33 cellular contexts compared by ENCODE assay signal in the genomic region with DNA sequence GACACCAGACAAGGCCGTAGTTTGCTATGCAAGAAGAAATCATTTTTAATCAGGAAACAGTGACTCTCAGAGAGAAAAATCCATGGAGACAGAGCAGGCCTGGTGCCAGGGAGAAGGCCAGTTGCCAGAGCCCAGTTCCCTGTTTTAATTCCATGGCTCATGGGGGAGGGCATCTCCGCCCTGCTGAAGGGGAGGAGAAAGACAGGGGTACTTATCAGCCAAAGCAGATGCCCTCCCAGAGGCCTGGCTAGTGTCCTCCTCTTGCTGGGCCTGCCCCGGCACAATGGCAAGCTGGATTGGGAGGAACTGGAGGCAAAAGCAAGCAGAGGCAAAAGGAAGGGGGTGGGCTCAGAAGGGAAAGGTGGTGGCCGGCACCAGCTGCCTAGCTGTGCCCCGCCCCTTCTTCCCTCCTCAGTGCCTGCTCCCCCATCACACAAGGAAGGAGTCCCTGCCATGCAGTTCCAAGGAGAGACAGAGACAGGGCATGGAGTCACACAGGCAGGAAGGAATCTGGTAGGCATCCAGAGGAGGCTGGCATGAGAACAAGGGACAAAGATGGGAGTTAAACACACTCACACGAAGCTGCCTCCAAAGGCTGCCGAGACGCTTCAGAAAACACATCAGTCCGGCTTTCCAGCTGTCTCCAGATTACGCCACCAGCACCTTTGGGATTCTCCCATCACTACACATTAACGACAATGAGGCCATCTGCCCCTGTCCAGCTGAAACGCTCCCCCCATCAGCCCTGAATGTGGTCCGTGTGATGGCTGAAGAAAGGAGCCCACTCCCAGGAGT.
DNase-seq lines count a peak whose midpoint lies in the region; ATAC-seq and TF ChIP-seq lines count a peak whose summit lies in the region.
"Had no signal": no experiment of that assay in that cellular context is flagged by ENCODE, and none has a peak within 500 bp of the region (broad histone marks: within the 10 kb centered on the region; RNA-seq: fewer than 3 reads in every experiment).

No MANE protein-coding gene starts in this region.

- no peaks in the 10 kb centered on the region for H4K20me1 ChIP-seq in SK-N-SH (ENCODE audit: insufficient read depth)

- H3K9ac ChIP-seq in SK-N-SH, result no peak overlapping the region

- no peaks in the 10 kb centered on the region for H3K36me3 ChIP-seq in SK-N-SH (replicated peaks in 1 of 2; ENCODE audit: control insufficient read depth in 1 of 2, insufficient read depth in 2 of 2, low read length in 1 of 2)
- H3K36me3 ChIP-seq: breast epithelium, colonic mucosa, sigmoid colon, tibial nerve had no signal

- intact Hi-C loops in left ventricle myocardium superior (cut with micrococcal nuclease) (no loop called here), Right ventricle myocardium superior (cut with DNase I) (no loop called here)

- TF ChIP-seq EP300 in SK-N-SH (IDR thresholded peaks at IDR 0.05; ENCODE audit: borderline replicate concordance in 1 of 2, low read depth in 1 of 2, low read length in 1 of 2), result peak in 1 of 2 experiments; percentile 89; a peak in 2 of 4 replicates

- H2AFZ ChIP-seq in SK-N-SH (ENCODE audit: low read depth), result no peak overlapping the region

- H3K9me3 ChIP-seq in SK-N-SH, result no peaks in the 10 kb centered on the region
- H3K9me3 ChIP-seq: A549, breast epithelium, colonic mucosa, sigmoid colon, tibial nerve had no signal

- peak; percentile 33 for ATAC-seq in left ventricle myocardium superior
- no peak for ATAC-seq in Right ventricle myocardium superior (ENCODE audit: poor library complexity)
- ATAC-seq: A549; activated T-helper 17 cell treated with anti-CD3 and anti-CD28 coated beads, Interleukin-2, amount 50 U/mL, for 72 hours; CD8-positive, alpha-beta T cell; HepG2; Panc1 had no signal

- H3K4me2 ChIP-seq in SK-N-SH, result no peak overlapping the region
- H3K4me2 ChIP-seq: A549 had no signal

- no peaks in the 10 kb centered on the region for H3K79me2 ChIP-seq in SK-N-SH (ENCODE audit: insufficient read depth)

- H3K4me1 Mint-ChIP-seq in activated CD4-positive, alpha-beta memory T cell treated with anti-CD3 and anti-CD28 coated beads, Interleukin-2, amount 10 ng/mL, durations not matched to agents 7 days and 5 days, result no peaks in the 10 kb centered on the region
- H3K4me1 Mint-ChIP-seq: activated naive CD4-positive, alpha-beta T cell treated with anti-CD3 and anti-CD28 coated beads, Interleukin-2, amount 50 U/mL, for 24 hours; activated T-helper 17 cell treated with anti-CD3 and anti-CD28 coated beads, Interleukin-2, amount 50 U/mL, for 72 hours; B cell; immature natural killer cell had no signal

- H3K27ac ChIP-seq in SK-N-SH (ENCODE audit: low read depth in 2 of 2, low read length in 1 of 2), result peak overlapping the region in 1 of 2 experiments; percentile 96; a peak in 2 of 4 replicates
- H3K27ac ChIP-seq: A549, colonic mucosa, epithelial cell of prostate, tibial nerve had no signal

- CTCF ChIA-PET in SK-N-SH (lab: Yijun Ruan, JAX), result interaction anchor here (0.7 to 1.8 kb wide), 6 partner anchors 9 to 460 kb away, joined by 3 to 8 read pairs (median 6); no protein-coding TSS in a partner anchor
- CTCF ChIA-PET in activated CD4-positive, alpha-beta memory T cell treated with anti-CD3 and anti-CD28 coated beads, Interleukin-2, amount 10 ng/mL, durations not matched to agents 7 days and 5 days (lab: Charles Lee), result no interaction called here

- DNase-seq in left ventricle myocardium superior (no peak), Right ventricle myocardium superior (no peak), SK-N-SH (peak; percentile 83), medulla oblongata (ENCODE audit: extremely low spot score) (peak; percentile 9), superior temporal gyrus (ENCODE audit: extremely low spot score) (peak; percentile 37), NCI-H748 (lab: John Stamatoyannopoulos, UW; ENCODE audit: unreplicated experiment) (no peak)
- no peak for DNase-seq in stimulated activated naive CD4-positive, alpha-beta T cell (lab: John Stamatoyannopoulos, UW)
- no peak for DNase-seq in activated CD4-positive, alpha-beta memory T cell treated with anti-CD3 and anti-CD28 coated beads, Interleukin-2, amount 10 ng/mL, durations not matched to agents 7 days and 5 days
- DNase-seq: activated CD4-positive, alpha-beta T cell treated with anti-CD3 and anti-CD28 coated beads for 4 hours; amniotic stem cell; CD8-positive, alpha-beta T cell; colonic mucosa; effector CD8-positive, alpha-beta T cell; immature natural killer cell; left cardiac atrium; mammary epithelial cell; MM.1S; NCI-H146; NCI-H2107; NCI-H510A; SHP77; sigmoid colon; stimulated activated CD4-positive, alpha-beta T cell treated with anti-CD3 and anti-CD28 coated beads, Interleukin-12 subunit alpha, Interleukin-12 subunit beta, amount 100 ng/mL, for 4 hours; stimulated activated CD4-positive, alpha-beta T cell treated with anti-CD3 and anti-CD28 coated beads, Interleukin-2, amount 100 ng/mL, for 48 hours had no signal

- TF ChIP-seq RAD21 in SK-N-SH (IDR thresholded peaks at IDR 0.05; ENCODE audit: low read length), result peak; percentile 35; the same call in 1 of the 2 replicates

- no peaks in the 10 kb centered on the region for H3K9me2 ChIP-seq in SK-N-SH

- no peak for TF ChIP-seq CTCF in SK-N-SH (IDR thresholded peaks at IDR 0.05)

- H3F3A ChIP-seq in SK-N-SH (replicated peaks; ENCODE audit: insufficient read depth), result no peaks in the 10 kb centered on the region

- POLR2A ChIA-PET in SK-N-SH (lab: Yijun Ruan, JAX), result interaction anchor here (1.1 to 2.1 kb wide), 2 partner anchors 26 to 132 kb away, joined by 3 to 6 read pairs; no protein-coding TSS in a partner anchor
- POLR2A ChIA-PET in activated CD4-positive, alpha-beta memory T cell treated with anti-CD3 and anti-CD28 coated beads, Interleukin-2, amount 10 ng/mL, durations not matched to agents 7 days and 5 days (lab: Charles Lee), result no interaction called here

- peaks cover 0 to 50% of the 10 kb centered on the region in 2 experiments; a peak in 1 of 4 replicates for H3K4me1 ChIP-seq in SK-N-SH (ENCODE audit: control insufficient read depth in 1 of 2, insufficient read depth in 2 of 2, low read depth in 1 of 2, low read length in 1 of 2)
- H3K4me1 ChIP-seq: A549, breast epithelium, colonic mucosa had no signal

- H3K9me3 Mint-ChIP-seq in activated CD4-positive, alpha-beta memory T cell treated with anti-CD3 and anti-CD28 coated beads, Interleukin-2, amount 10 ng/mL, durations not matched to agents 7 days and 5 days, result peaks cover 2% of the 10 kb centered on the region
- H3K9me3 Mint-ChIP-seq: activated naive CD4-positive, alpha-beta T cell treated with anti-CD3 and anti-CD28 coated beads, Interleukin-2, amount 50 U/mL, for 24 hours; activated T-helper 17 cell treated with anti-CD3 and anti-CD28 coated beads, Interleukin-2, amount 50 U/mL, for 72 hours; CD8-positive, alpha-beta T cell; immature natural killer cell had no signal

- no peaks in the 10 kb centered on the region for H3K27me3 Mint-ChIP-seq in activated CD4-positive, alpha-beta memory T cell treated with anti-CD3 and anti-CD28 coated beads, Interleukin-2, amount 10 ng/mL, durations not matched to agents 7 days and 5 days

- H3K4me3 Mint-ChIP-seq in activated CD4-positive, alpha-beta memory T cell treated with anti-CD3 and anti-CD28 coated beads, Interleukin-2, amount 10 ng/mL, durations not matched to agents 7 days and 5 days, result no peak overlapping the region
- H3K4me3 Mint-ChIP-seq: activated naive CD4-positive, alpha-beta T cell treated with anti-CD3 and anti-CD28 coated beads, Interleukin-2, amount 50 U/mL, for 24 hours; activated T-helper 17 cell treated with anti-CD3 and anti-CD28 coated beads, Interleukin-2, amount 50 U/mL, for 72 hours; B cell; CD8-positive, alpha-beta T cell; immature natural killer cell had no signal

- no peaks in the 10 kb centered on the region for H3K27me3 ChIP-seq in SK-N-SH (ENCODE audit: insufficient read depth)
- H3K27me3 ChIP-seq: breast epithelium, colonic mucosa, sigmoid colon had no signal

- no peaks in the 10 kb centered on the region for H3K36me3 Mint-ChIP-seq in activated CD4-positive, alpha-beta memory T cell treated with anti-CD3 and anti-CD28 coated beads, Interleukin-2, amount 10 ng/mL, durations not matched to agents 7 days and 5 days (ENCODE audit: low read depth)
- H3K36me3 Mint-ChIP-seq: activated naive CD4-positive, alpha-beta T cell treated with anti-CD3 and anti-CD28 coated beads, Interleukin-2, amount 50 U/mL, for 24 hours; CD8-positive, alpha-beta T cell; immature natural killer cell had no signal

- H3K27ac Mint-ChIP-seq in activated CD4-positive, alpha-beta memory T cell treated with anti-CD3 and anti-CD28 coated beads, Interleukin-2, amount 10 ng/mL, durations not matched to agents 7 days and 5 days, result no peak overlapping the region
- H3K27ac Mint-ChIP-seq: activated naive CD4-positive, alpha-beta T cell treated with anti-CD3 and anti-CD28 coated beads, Interleukin-2, amount 50 U/mL, for 24 hours; activated T-helper 17 cell treated with anti-CD3 and anti-CD28 coated beads, Interleukin-2, amount 50 U/mL, for 72 hours; B cell; CD8-positive, alpha-beta T cell; immature natural killer cell had no signal

- WGBS in SK-N-SH (ENCODE audit: low lambda C conversion rate), result 21% methylated on average over 6 of the region's 13 CpGs

- H3K4me3 ChIP-seq in SK-N-SH (ENCODE audit: low read depth in 2 of 2, low read length in 1 of 2), result no peak overlapping the region
- H3K4me3 ChIP-seq: A549, breast epithelium, colonic mucosa, sigmoid colon, tibial nerve had no signal

TF ChIP-seq in SK-N-SH, 30 proteins besides CTCF, POLR2A, EP300 and RAD21:
- TF ChIP-seq SIN3A (IDR thresholded peaks at IDR 0.05; ENCODE audit: borderline replicate concordance, low read depth, low read length), result no peak
- peak; percentile 68 for TF ChIP-seq CHD2 (IDR thresholded peaks at IDR 0.05; ENCODE audit: low read length, partially characterized antibody)
- TF ChIP-seq RFX5 (IDR thresholded peaks at IDR 0.05; ENCODE audit: low read length), result peak; percentile 12; the same call in 1 of the 2 replicates
- TF ChIP-seq MXI1 (IDR thresholded peaks at IDR 0.05; ENCODE audit: low read depth, low read length), result peak; percentile 44; the same call in 1 of the 2 replicates
- peak; percentile 79 for TF ChIP-seq GATA2 (CRISPR knock-in tag; IDR thresholded peaks at IDR 0.05)
- no peak for TF ChIP-seq TAF1 (IDR thresholded peaks at IDR 0.05; ENCODE audit: borderline replicate concordance, low read depth, low read length)
- peak; percentile 82; the same call in 1 of the 2 replicates for TF ChIP-seq RCOR1 (IDR thresholded peaks at IDR 0.05; ENCODE audit: low read length)

Comparison
In these comparisons a context has a peak if more than half of its experiments do, and no peak if none do; other contexts are left out.
1. DNase-seq: peak in SK-N-SH (single experiment), medulla oblongata (single experiment) and superior temporal gyrus (single experiment); none in left ventricle myocardium superior (single experiment), Right ventricle myocardium superior (single experiment), stimulated activated naive CD4-positive, alpha-beta T cell (0 of 6), NCI-H748 (single experiment) and activated CD4-positive, alpha-beta memory T cell treated with anti-CD3 and anti-CD28 coated beads, Interleukin-2, amount 10 ng/mL, durations not matched to agents 7 days and 5 days (single experiment).